2 cellular contexts compared by ENCODE assay signal in the genomic region with DNA sequence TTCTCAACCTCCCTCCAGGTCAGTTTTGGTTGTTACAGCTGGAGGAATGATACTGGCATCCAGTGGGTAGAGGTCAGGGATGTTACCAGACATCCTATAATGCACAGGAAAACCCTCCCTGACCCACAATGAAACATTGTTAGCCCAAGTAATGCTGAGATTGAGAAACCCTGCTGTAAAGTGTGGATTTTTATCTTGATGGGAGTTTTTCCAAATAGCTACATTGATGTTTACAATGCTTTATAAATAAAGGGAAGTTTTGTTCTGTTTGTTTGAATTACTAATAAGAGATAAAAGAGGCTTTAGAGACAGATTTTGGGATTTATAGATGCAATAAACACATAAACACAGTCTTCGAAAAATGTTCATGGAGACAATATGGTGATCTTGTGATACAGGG.
TF ChIP-seq lines count a peak whose summit lies in the region.

No MANE protein-coding gene starts in this region.

TF ChIP-seq in SK-N-SH, 30 proteins besides CTCF, POLR2A, EP300 and RAD21 (continued from another document):
- TF ChIP-seq, protein P1, sequence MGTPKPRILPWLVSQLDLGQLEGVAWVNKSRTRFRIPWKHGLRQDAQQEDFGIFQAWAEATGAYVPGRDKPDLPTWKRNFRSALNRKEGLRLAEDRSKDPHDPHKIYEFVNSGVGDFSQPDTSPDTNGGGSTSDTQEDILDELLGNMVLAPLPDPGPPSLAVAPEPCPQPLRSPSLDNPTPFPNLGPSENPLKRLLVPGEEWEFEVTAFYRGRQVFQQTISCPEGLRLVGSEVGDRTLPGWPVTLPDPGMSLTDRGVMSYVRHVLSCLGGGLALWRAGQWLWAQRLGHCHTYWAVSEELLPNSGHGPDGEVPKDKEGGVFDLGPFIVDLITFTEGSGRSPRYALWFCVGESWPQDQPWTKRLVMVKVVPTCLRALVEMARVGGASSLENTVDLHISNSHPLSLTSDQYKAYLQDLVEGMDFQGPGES (IDR thresholded peaks at IDR 0.05; ENCODE audit: low read depth, low read length) = no peak
- TF ChIP-seq, protein P2, sequence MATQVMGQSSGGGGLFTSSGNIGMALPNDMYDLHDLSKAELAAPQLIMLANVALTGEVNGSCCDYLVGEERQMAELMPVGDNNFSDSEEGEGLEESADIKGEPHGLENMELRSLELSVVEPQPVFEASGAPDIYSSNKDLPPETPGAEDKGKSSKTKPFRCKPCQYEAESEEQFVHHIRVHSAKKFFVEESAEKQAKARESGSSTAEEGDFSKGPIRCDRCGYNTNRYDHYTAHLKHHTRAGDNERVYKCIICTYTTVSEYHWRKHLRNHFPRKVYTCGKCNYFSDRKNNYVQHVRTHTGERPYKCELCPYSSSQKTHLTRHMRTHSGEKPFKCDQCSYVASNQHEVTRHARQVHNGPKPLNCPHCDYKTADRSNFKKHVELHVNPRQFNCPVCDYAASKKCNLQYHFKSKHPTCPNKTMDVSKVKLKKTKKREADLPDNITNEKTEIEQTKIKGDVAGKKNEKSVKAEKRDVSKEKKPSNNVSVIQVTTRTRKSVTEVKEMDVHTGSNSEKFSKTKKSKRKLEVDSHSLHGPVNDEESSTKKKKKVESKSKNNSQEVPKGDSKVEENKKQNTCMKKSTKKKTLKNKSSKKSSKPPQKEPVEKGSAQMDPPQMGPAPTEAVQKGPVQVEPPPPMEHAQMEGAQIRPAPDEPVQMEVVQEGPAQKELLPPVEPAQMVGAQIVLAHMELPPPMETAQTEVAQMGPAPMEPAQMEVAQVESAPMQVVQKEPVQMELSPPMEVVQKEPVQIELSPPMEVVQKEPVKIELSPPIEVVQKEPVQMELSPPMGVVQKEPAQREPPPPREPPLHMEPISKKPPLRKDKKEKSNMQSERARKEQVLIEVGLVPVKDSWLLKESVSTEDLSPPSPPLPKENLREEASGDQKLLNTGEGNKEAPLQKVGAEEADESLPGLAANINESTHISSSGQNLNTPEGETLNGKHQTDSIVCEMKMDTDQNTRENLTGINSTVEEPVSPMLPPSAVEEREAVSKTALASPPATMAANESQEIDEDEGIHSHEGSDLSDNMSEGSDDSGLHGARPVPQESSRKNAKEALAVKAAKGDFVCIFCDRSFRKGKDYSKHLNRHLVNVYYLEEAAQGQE (IDR thresholded peaks at IDR 0.05; ENCODE audit: low read depth, low read length) = no peak
- TF ChIP-seq NFIC (IDR thresholded peaks at IDR 0.05; ENCODE audit: borderline replicate concordance) (no peak), CHD2 (IDR thresholded peaks at IDR 0.05; ENCODE audit: low read length, partially characterized antibody) (no peak), TCF12 (IDR thresholded peaks at IDR 0.05) (no peak), MAX (IDR thresholded peaks at IDR 0.05; ENCODE audit: low read depth) (no peak), RFX5 (IDR thresholded peaks at IDR 0.05; ENCODE audit: low read length) (no peak), SMC3 (IDR thresholded peaks at IDR 0.05; ENCODE audit: low read depth, low read length) (no peak), TEAD4 (IDR thresholded peaks at IDR 0.05; ENCODE audit: borderline replicate concordance, insufficient read depth) (no peak), NRF1 (IDR thresholded peaks at IDR 0.05; ENCODE audit: low read depth, low read length) (no peak), USF1 (IDR thresholded peaks at IDR 0.05; ENCODE audit: borderline replicate concordance, low read depth) (no peak), FOSL2 (IDR thresholded peaks at IDR 0.05; ENCODE audit: borderline replicate concordance, low read depth) (no peak), GATA2 (CRISPR knock-in tag; IDR thresholded peaks at IDR 0.05) (no peak), SIN3A (IDR thresholded peaks at IDR 0.05; ENCODE audit: borderline replicate concordance, low read depth, low read length) (no peak), FOXM1 (IDR thresholded peaks at IDR 0.05; ENCODE audit: low read depth) (no peak)
- TF ChIP-seq, protein P3, sequence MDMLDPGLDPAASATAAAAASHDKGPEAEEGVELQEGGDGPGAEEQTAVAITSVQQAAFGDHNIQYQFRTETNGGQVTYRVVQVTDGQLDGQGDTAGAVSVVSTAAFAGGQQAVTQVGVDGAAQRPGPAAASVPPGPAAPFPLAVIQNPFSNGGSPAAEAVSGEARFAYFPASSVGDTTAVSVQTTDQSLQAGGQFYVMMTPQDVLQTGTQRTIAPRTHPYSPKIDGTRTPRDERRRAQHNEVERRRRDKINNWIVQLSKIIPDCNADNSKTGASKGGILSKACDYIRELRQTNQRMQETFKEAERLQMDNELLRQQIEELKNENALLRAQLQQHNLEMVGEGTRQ (IDR thresholded peaks at IDR 0.05; ENCODE audit: borderline replicate concordance, low read depth, low read length) = no peak
- TF ChIP-seq, protein P4, sequence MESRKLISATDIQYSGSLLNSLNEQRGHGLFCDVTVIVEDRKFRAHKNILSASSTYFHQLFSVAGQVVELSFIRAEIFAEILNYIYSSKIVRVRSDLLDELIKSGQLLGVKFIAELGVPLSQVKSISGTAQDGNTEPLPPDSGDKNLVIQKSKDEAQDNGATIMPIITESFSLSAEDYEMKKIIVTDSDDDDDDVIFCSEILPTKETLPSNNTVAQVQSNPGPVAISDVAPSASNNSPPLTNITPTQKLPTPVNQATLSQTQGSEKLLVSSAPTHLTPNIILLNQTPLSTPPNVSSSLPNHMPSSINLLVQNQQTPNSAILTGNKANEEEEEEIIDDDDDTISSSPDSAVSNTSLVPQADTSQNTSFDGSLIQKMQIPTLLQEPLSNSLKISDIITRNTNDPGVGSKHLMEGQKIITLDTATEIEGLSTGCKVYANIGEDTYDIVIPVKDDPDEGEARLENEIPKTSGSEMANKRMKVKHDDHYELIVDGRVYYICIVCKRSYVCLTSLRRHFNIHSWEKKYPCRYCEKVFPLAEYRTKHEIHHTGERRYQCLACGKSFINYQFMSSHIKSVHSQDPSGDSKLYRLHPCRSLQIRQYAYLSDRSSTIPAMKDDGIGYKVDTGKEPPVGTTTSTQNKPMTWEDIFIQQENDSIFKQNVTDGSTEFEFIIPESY (IDR thresholded peaks at IDR 0.05; ENCODE audit: borderline replicate concordance, low read depth) = no peak

TF ChIP-seq in SK-N-SH treated with all-trans-retinoic acid at 6 μM for 48 hours, 23 proteins besides CTCF, POLR2A, EP300 and RAD21 (continued from another document):
- TF ChIP-seq, protein P5, sequence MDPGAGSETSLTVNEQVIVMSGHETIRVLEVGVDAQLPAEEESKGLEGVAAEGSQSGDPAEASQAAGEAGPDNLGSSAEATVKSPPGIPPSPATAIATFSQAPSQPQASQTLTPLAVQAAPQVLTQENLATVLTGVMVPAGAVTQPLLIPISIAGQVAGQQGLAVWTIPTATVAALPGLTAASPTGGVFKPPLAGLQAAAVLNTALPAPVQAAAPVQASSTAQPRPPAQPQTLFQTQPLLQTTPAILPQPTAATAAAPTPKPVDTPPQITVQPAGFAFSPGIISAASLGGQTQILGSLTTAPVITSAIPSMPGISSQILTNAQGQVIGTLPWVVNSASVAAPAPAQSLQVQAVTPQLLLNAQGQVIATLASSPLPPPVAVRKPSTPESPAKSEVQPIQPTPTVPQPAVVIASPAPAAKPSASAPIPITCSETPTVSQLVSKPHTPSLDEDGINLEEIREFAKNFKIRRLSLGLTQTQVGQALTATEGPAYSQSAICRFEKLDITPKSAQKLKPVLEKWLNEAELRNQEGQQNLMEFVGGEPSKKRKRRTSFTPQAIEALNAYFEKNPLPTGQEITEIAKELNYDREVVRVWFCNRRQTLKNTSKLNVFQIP (CRISPR knock-in tag; IDR thresholded peaks at IDR 0.05; ENCODE audit: borderline replicate concordance, low read depth) = no peak
- TF ChIP-seq RARB (CRISPR knock-in tag; IDR thresholded peaks at IDR 0.05) (no peak), CSDC2 (CRISPR knock-in tag; IDR thresholded peaks at IDR 0.05) (no peak), ESRRG (CRISPR knock-in tag; IDR thresholded peaks at IDR 0.05) (no peak), OSR1 (CRISPR knock-in tag; IDR thresholded peaks at IDR 0.05) (no peak), ZFP3 (CRISPR knock-in tag; IDR thresholded peaks at IDR 0.05) (no peak), ZFP30 (CRISPR knock-in tag; IDR thresholded peaks at IDR 0.05) (no peak), TCF4 (CRISPR knock-in tag; IDR thresholded peaks at IDR 0.05; ENCODE audit: borderline replicate concordance) (no peak), ZC3H10 (CRISPR knock-in tag; IDR thresholded peaks at IDR 0.05) (no peak), ZNF8 (CRISPR knock-in tag; IDR thresholded peaks at IDR 0.05) (no peak), PPARA (CRISPR knock-in tag; IDR thresholded peaks at IDR 0.05; ENCODE audit: borderline replicate concordance) (no peak)
- TF ChIP-seq, protein P6, sequence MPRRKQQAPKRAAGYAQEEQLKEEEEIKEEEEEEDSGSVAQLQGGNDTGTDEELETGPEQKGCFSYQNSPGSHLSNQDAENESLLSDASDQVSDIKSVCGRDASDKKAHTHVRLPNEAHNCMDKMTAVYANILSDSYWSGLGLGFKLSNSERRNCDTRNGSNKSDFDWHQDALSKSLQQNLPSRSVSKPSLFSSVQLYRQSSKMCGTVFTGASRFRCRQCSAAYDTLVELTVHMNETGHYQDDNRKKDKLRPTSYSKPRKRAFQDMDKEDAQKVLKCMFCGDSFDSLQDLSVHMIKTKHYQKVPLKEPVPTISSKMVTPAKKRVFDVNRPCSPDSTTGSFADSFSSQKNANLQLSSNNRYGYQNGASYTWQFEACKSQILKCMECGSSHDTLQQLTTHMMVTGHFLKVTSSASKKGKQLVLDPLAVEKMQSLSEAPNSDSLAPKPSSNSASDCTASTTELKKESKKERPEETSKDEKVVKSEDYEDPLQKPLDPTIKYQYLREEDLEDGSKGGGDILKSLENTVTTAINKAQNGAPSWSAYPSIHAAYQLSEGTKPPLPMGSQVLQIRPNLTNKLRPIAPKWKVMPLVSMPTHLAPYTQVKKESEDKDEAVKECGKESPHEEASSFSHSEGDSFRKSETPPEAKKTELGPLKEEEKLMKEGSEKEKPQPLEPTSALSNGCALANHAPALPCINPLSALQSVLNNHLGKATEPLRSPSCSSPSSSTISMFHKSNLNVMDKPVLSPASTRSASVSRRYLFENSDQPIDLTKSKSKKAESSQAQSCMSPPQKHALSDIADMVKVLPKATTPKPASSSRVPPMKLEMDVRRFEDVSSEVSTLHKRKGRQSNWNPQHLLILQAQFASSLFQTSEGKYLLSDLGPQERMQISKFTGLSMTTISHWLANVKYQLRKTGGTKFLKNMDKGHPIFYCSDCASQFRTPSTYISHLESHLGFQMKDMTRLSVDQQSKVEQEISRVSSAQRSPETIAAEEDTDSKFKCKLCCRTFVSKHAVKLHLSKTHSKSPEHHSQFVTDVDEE (CRISPR knock-in tag; IDR thresholded peaks at IDR 0.05) = no peak
